Comparison of ENCODE assay signal across 1 cellular context in genomic region chr6:2931970-2932748, GRCh38.
TF ChIP-seq lines count a peak whose summit lies in the region.

No MANE protein-coding gene starts in this region.

TF ChIP-seq in K562, 482 proteins besides CTCF, POLR2A, EP300 and RAD21 (continued from another document and continues in another):
- TF ChIP-seq E2F8 (IDR thresholded peaks at IDR 0.05; ENCODE audit: low read depth, partially characterized antibody) (peak; percentile 70), SP1 (CRISPR knock-in tag; IDR thresholded peaks at IDR 0.05) (peak; percentile 85), POLR3G (IDR thresholded peaks at IDR 0.05; ENCODE audit: extremely low read depth, insufficient read length, insufficient replicate concordance) (no peak), NR2C2 (CRISPR knock-in tag; IDR thresholded peaks at IDR 0.05) (no peak; the same call in 1 of the 2 replicates), NR2C2 (tag; IDR thresholded peaks at IDR 0.05) (no peak), TCF7 (IDR thresholded peaks at IDR 0.05; ENCODE audit: borderline replicate concordance) (peak; percentile 62; the same call in 1 of the 2 replicates), FOS (IDR thresholded peaks at IDR 0.05; ENCODE audit: extremely low read depth, insufficient read length) (peak; percentile 18), ATF4 (CRISPR knock-in tag; IDR thresholded peaks at IDR 0.05) (no peak), NEUROD1 (IDR thresholded peaks at IDR 0.05; ENCODE audit: borderline replicate concordance, low read depth, low read length, partially characterized antibody) (peak; percentile 78), BHLHE40 (IDR thresholded peaks at IDR 0.05; ENCODE audit: low read length) (peak; percentile 95), GATAD2B (IDR thresholded peaks at IDR 0.05; ENCODE audit: borderline replicate concordance) (peak; percentile 82; the same call in 1 of the 2 replicates), ZNF584 (CRISPR knock-in tag; IDR thresholded peaks at IDR 0.05; ENCODE audit: low read depth) (peak; percentile 89), RNF2 (IDR thresholded peaks at IDR 0.05) (peak; percentile 95), CHCHD3 (CRISPR knock-in tag; IDR thresholded peaks at IDR 0.05) (no peak), HES1 (IDR thresholded peaks at IDR 0.05; ENCODE audit: low read depth) (peak; percentile 100), CEBPG (CRISPR knock-in tag; IDR thresholded peaks at IDR 0.05) (no peak), CEBPG (tag; conservative IDR thresholded peaks at IDR 0.05 in 1 of 2, IDR thresholded peaks at IDR 0.05 in 1 of 2) (0 out of 4 replicates have a peak, but pooled peaks of 1 of the 2 experiments have one; percentile 4), ZNF780A (CRISPR knock-in tag; IDR thresholded peaks at IDR 0.05) (no peak), NFE2L1 (tag; IDR thresholded peaks at IDR 0.05; ENCODE audit: borderline replicate concordance, low read depth) (peak; percentile 73), ZNF668 (CRISPR knock-in tag; IDR thresholded peaks at IDR 0.05) (peak; percentile 50; the same call in 1 of the 2 replicates), NFE2 (IDR thresholded peaks at IDR 0.05; ENCODE audit: low read depth) (peak; percentile 99), EHMT2 (IDR thresholded peaks at IDR 0.05) (peak; percentile 60), NR4A1 (CRISPR knock-in tag; IDR thresholded peaks at IDR 0.05) (no peak), NR4A1 (tag; IDR thresholded peaks at IDR 0.05) (peak; percentile 93), ZBTB34 (CRISPR knock-in tag; IDR thresholded peaks at IDR 0.05) (no peak), SMARCB1 (IDR thresholded peaks at IDR 0.05; ENCODE audit: insufficient read length, low read depth) (peak; percentile 29), RBFOX2 (IDR thresholded peaks at IDR 0.05; ENCODE audit: low read depth, low read length) (no peak), MAFK (IDR thresholded peaks at IDR 0.05; ENCODE audit: low read length) (peak; percentile 93), TRIM24 (IDR thresholded peaks at IDR 0.05) (peak; percentile 93 to 96), PHF21A (IDR thresholded peaks at IDR 0.05; ENCODE audit: borderline replicate concordance, low read depth) (peak; percentile 53; the same call in 1 of the 2 replicates), RB1 (IDR thresholded peaks at IDR 0.05; ENCODE audit: low read depth) (peak; percentile 75; the same call in 1 of the 2 replicates), TARDBP (IDR thresholded peaks at IDR 0.05) (peak; percentile 83; the same call in 1 of the 2 replicates)
- TF ChIP-seq, protein P1, sequence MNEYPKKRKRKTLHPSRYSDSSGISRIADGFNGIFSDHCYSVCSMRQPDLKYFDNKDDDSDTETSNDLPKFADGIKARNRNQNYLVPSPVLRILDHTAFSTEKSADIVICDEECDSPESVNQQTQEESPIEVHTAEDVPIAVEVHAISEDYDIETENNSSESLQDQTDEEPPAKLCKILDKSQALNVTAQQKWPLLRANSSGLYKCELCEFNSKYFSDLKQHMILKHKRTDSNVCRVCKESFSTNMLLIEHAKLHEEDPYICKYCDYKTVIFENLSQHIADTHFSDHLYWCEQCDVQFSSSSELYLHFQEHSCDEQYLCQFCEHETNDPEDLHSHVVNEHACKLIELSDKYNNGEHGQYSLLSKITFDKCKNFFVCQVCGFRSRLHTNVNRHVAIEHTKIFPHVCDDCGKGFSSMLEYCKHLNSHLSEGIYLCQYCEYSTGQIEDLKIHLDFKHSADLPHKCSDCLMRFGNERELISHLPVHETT (CRISPR knock-in tag; conservative IDR thresholded peaks at IDR 0.05 in 1 of 2, IDR thresholded peaks at IDR 0.05 in 1 of 2), result peak in 1 of 2 experiments; percentile 79; a peak in 2 of 4 replicates
- TF ChIP-seq, protein P2, sequence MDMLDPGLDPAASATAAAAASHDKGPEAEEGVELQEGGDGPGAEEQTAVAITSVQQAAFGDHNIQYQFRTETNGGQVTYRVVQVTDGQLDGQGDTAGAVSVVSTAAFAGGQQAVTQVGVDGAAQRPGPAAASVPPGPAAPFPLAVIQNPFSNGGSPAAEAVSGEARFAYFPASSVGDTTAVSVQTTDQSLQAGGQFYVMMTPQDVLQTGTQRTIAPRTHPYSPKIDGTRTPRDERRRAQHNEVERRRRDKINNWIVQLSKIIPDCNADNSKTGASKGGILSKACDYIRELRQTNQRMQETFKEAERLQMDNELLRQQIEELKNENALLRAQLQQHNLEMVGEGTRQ (CRISPR knock-in tag; IDR thresholded peaks at IDR 0.05), result no peak
- TF ChIP-seq, protein P3, sequence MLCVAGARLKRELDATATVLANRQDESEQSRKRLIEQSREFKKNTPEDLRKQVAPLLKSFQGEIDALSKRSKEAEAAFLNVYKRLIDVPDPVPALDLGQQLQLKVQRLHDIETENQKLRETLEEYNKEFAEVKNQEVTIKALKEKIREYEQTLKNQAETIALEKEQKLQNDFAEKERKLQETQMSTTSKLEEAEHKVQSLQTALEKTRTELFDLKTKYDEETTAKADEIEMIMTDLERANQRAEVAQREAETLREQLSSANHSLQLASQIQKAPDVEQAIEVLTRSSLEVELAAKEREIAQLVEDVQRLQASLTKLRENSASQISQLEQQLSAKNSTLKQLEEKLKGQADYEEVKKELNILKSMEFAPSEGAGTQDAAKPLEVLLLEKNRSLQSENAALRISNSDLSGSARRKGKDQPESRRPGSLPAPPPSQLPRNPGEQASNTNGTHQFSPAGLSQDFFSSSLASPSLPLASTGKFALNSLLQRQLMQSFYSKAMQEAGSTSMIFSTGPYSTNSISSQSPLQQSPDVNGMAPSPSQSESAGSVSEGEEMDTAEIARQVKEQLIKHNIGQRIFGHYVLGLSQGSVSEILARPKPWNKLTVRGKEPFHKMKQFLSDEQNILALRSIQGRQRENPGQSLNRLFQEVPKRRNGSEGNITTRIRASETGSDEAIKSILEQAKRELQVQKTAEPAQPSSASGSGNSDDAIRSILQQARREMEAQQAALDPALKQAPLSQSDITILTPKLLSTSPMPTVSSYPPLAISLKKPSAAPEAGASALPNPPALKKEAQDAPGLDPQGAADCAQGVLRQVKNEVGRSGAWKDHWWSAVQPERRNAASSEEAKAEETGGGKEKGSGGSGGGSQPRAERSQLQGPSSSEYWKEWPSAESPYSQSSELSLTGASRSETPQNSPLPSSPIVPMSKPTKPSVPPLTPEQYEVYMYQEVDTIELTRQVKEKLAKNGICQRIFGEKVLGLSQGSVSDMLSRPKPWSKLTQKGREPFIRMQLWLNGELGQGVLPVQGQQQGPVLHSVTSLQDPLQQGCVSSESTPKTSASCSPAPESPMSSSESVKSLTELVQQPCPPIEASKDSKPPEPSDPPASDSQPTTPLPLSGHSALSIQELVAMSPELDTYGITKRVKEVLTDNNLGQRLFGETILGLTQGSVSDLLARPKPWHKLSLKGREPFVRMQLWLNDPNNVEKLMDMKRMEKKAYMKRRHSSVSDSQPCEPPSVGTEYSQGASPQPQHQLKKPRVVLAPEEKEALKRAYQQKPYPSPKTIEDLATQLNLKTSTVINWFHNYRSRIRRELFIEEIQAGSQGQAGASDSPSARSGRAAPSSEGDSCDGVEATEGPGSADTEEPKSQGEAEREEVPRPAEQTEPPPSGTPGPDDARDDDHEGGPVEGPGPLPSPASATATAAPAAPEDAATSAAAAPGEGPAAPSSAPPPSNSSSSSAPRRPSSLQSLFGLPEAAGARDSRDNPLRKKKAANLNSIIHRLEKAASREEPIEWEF (CRISPR knock-in tag; IDR thresholded peaks at IDR 0.05), result no peak; the same call in 1 of the 2 replicates
- TF ChIP-seq, protein P4, sequence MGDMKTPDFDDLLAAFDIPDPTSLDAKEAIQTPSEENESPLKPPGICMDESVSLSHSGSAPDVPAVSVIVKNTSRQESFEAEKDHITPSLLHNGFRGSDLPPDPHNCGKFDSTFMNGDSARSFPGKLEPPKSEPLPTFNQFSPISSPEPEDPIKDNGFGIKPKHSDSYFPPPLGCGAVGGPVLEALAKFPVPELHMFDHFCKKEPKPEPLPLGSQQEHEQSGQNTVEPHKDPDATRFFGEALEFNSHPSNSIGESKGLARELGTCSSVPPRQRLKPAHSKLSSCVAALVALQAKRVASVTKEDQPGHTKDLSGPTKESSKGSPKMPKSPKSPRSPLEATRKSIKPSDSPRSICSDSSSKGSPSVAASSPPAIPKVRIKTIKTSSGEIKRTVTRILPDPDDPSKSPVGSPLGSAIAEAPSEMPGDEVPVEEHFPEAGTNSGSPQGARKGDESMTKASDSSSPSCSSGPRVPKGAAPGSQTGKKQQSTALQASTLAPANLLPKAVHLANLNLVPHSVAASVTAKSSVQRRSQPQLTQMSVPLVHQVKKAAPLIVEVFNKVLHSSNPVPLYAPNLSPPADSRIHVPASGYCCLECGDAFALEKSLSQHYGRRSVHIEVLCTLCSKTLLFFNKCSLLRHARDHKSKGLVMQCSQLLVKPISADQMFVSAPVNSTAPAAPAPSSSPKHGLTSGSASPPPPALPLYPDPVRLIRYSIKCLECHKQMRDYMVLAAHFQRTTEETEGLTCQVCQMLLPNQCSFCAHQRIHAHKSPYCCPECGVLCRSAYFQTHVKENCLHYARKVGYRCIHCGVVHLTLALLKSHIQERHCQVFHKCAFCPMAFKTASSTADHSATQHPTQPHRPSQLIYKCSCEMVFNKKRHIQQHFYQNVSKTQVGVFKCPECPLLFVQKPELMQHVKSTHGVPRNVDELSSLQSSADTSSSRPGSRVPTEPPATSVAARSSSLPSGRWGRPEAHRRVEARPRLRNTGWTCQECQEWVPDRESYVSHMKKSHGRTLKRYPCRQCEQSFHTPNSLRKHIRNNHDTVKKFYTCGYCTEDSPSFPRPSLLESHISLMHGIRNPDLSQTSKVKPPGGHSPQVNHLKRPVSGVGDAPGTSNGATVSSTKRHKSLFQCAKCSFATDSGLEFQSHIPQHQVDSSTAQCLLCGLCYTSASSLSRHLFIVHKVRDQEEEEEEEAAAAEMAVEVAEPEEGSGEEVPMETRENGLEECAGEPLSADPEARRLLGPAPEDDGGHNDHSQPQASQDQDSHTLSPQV (IDR thresholded peaks at IDR 0.05), result peak; percentile 62; the same call in 1 of the 2 replicates
- TF ChIP-seq, protein P5, sequence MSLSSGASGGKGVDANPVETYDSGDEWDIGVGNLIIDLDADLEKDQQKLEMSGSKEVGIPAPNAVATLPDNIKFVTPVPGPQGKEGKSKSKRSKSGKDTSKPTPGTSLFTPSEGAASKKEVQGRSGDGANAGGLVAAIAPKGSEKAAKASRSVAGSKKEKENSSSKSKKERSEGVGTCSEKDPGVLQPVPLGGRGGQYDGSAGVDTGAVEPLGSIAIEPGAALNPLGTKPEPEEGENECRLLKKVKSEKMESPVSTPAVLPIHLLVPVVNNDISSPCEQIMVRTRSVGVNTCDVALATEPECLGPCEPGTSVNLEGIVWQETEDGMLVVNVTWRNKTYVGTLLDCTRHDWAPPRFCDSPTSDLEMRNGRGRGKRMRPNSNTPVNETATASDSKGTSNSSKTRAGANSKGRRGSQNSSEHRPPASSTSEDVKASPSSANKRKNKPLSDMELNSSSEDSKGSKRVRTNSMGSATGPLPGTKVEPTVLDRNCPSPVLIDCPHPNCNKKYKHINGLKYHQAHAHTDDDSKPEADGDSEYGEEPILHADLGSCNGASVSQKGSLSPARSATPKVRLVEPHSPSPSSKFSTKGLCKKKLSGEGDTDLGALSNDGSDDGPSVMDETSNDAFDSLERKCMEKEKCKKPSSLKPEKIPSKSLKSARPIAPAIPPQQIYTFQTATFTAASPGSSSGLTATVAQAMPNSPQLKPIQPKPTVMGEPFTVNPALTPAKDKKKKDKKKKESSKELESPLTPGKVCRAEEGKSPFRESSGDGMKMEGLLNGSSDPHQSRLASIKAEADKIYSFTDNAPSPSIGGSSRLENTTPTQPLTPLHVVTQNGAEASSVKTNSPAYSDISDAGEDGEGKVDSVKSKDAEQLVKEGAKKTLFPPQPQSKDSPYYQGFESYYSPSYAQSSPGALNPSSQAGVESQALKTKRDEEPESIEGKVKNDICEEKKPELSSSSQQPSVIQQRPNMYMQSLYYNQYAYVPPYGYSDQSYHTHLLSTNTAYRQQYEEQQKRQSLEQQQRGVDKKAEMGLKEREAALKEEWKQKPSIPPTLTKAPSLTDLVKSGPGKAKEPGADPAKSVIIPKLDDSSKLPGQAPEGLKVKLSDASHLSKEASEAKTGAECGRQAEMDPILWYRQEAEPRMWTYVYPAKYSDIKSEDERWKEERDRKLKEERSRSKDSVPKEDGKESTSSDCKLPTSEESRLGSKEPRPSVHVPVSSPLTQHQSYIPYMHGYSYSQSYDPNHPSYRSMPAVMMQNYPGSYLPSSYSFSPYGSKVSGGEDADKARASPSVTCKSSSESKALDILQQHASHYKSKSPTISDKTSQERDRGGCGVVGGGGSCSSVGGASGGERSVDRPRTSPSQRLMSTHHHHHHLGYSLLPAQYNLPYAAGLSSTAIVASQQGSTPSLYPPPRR (CRISPR knock-in tag; IDR thresholded peaks at IDR 0.05; ENCODE audit: borderline replicate concordance), result peak; percentile 43; the same call in 1 of the 2 replicates
